In the genomic region with DNA sequence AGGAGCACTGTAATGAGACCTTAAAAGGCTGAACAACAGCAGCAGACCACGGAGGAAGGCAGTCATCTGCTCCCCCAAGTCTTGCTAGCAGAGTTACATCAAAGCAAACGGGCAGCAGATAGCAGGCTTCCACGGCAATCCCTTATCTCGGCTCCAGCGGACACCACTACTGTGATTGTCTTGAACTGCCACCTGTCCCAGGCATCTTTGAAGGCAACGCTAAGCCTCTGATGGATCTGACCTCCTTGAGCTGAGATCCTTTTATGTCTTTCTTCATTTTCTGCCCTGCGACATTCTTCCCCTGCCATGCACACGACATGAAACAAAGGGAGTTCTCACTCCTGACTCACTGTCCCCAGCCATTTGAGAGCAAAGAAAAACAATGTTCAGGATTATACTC, we compare ENCODE assay signal across 27 cellular contexts.
"Had no signal": no experiment of that assay in that cellular context is flagged by ENCODE, and none has a peak within 500 bp of the region (broad histone marks: within the 10 kb centered on the region; RNA-seq: fewer than 3 reads in every experiment).

No MANE protein-coding gene starts in this region.

- H3K27ac ChIP-seq: breast epithelium, colonic mucosa, gastroesophageal sphincter, hepatocyte, parathyroid adenoma, spleen, uterus had no signal

- H3K27me3 Mint-ChIP-seq: effector memory CD8-positive, alpha-beta T cell; T-helper 17 cell; type B pancreatic cell had no signal

- H3K4me1 Mint-ChIP-seq: activated B cell treated with CpG ODN at 0.5 μM for 24 hours; activated CD4-positive, alpha-beta T cell treated with anti-CD3 and anti-CD28 coated beads for 36 hours; activated naive CD4-positive, alpha-beta T cell treated with anti-CD3 and anti-CD28 coated beads, Interleukin-2, amount 50 U/mL, for 24 hours; activated naive CD8-positive, alpha-beta T cell treated with anti-CD3 and anti-CD28 coated beads, Interleukin-2, amount 50 U/mL, for 24 hours; T-helper 17 cell had no signal

- H3K27me3 ChIP-seq: breast epithelium, colonic mucosa, gastroesophageal sphincter, hepatocyte, spleen, uterus had no signal

- H3K36me3 Mint-ChIP-seq: activated CD8-positive, alpha-beta memory T cell treated with anti-CD3 and anti-CD28 coated beads, Interleukin-2, amount 10 ng/mL, durations not matched to agents 7 days and 5 days; activated naive CD4-positive, alpha-beta T cell treated with anti-CD3 and anti-CD28 coated beads, Interleukin-2, amount 50 U/mL, for 24 hours had no signal

- H3K4me3 Mint-ChIP-seq: activated B cell treated with CpG ODN at 0.5 μM for 24 hours; activated CD4-positive, alpha-beta T cell treated with anti-CD3 and anti-CD28 coated beads for 36 hours; activated CD8-positive, alpha-beta memory T cell treated with anti-CD3 and anti-CD28 coated beads, Interleukin-2, amount 10 ng/mL, durations not matched to agents 7 days and 5 days; activated CD8-positive, alpha-beta T cell treated with anti-CD3 and anti-CD28 coated beads, Interleukin-2, amount 10 ng/mL, durations not matched to agents 7 days and 5 days; activated naive CD4-positive, alpha-beta T cell treated with anti-CD3 and anti-CD28 coated beads, Interleukin-2, amount 50 U/mL, for 24 hours; activated naive CD8-positive, alpha-beta T cell treated with anti-CD3 and anti-CD28 coated beads, Interleukin-2, amount 50 U/mL, for 24 hours; effector memory CD8-positive, alpha-beta T cell; nephron; T-helper 17 cell; type B pancreatic cell had no signal

- H3K9me3 Mint-ChIP-seq: activated B cell treated with CpG ODN at 0.5 μM for 24 hours; activated naive CD8-positive, alpha-beta T cell treated with anti-CD3 and anti-CD28 coated beads, Interleukin-2, amount 50 U/mL, for 24 hours; activated T-helper 2 cell treated with anti-CD3 and anti-CD28 coated beads, Interferon-gamma antibody, Interleukin-2, Interleukin-4, amounts not matched to agents 10 μg/mL and 5 μg/mL and 100 μg/mL, durations not matched to agents 14 hours and 24 hours and 36 hours had no signal

- H3K27ac Mint-ChIP-seq: activated B cell treated with CpG ODN at 0.5 μM for 24 hours; activated CD4-positive, alpha-beta T cell treated with anti-CD3 and anti-CD28 coated beads for 36 hours; activated CD8-positive, alpha-beta memory T cell treated with anti-CD3 and anti-CD28 coated beads, Interleukin-2, amount 10 ng/mL, durations not matched to agents 7 days and 5 days; activated CD8-positive, alpha-beta T cell treated with anti-CD3 and anti-CD28 coated beads, Interleukin-2, amount 10 ng/mL, durations not matched to agents 7 days and 5 days; activated naive CD4-positive, alpha-beta T cell treated with anti-CD3 and anti-CD28 coated beads, Interleukin-2, amount 50 U/mL, for 24 hours; activated naive CD8-positive, alpha-beta T cell treated with anti-CD3 and anti-CD28 coated beads, Interleukin-2, amount 50 U/mL, for 24 hours; activated T-helper 2 cell treated with anti-CD3 and anti-CD28 coated beads, Interferon-gamma antibody, Interleukin-2, Interleukin-4, amounts not matched to agents 10 μg/mL and 5 μg/mL and 100 μg/mL, durations not matched to agents 14 hours and 24 hours and 36 hours; effector memory CD8-positive, alpha-beta T cell; nephron; T-helper 17 cell had no signal

- DNase-seq: activated B cell treated with CpG ODN at 0.5 μM for 24 hours; activated CD4-positive, alpha-beta T cell treated with anti-CD3 and anti-CD28 coated beads for 36 hours; activated CD8-positive, alpha-beta memory T cell treated with anti-CD3 and anti-CD28 coated beads, Interleukin-2, amount 10 ng/mL, durations not matched to agents 7 days and 5 days; activated CD8-positive, alpha-beta T cell treated with anti-CD3 and anti-CD28 coated beads, Interleukin-2, amount 10 ng/mL, durations not matched to agents 7 days and 5 days; activated naive CD8-positive, alpha-beta T cell treated with anti-CD3 and anti-CD28 coated beads, Interleukin-2, amount 50 U/mL, for 24 hours; activated T-cell treated with anti-CD3 and anti-CD28 coated beads, Interleukin-2, amount 50 U/mL, for 48 hours; amygdala; colonic mucosa; effector memory CD8-positive, alpha-beta T cell; kidney; left colon; mammary epithelial cell; occipital lobe; right cardiac atrium; spleen; stimulated activated naive CD4-positive, alpha-beta T cell; T-helper 17 cell; T1000; uterus had no signal

- H3K4me3 ChIP-seq: breast epithelium, colonic mucosa, gastroesophageal sphincter, hepatocyte, spleen, uterus had no signal
